In genomic region chr9:110257097-110257955, GRCh38 we compare ENCODE assay signal across 2 cellular contexts.
A peak's percentile ranks its signal among the peaks of the same experiment; 100 is the strongest.
TF ChIP-seq lines count a peak whose summit lies in the region.

No MANE protein-coding gene starts in this region.

TF ChIP-seq in SK-N-SH, 30 proteins besides CTCF, POLR2A, EP300 and RAD21:
- TF ChIP-seq TCF12 (IDR thresholded peaks at IDR 0.05) (no peak), IRF3 (IDR thresholded peaks at IDR 0.05; ENCODE audit: low read depth, low read length) (no peak), MAX (IDR thresholded peaks at IDR 0.05; ENCODE audit: low read depth) (no peak), EZH2phosphoT487 (IDR thresholded peaks at IDR 0.05; ENCODE audit: borderline replicate concordance, low read depth) (no peak), ZBTB33 (IDR thresholded peaks at IDR 0.05; ENCODE audit: borderline replicate concordance, low read depth) (no peak), RFX5 (IDR thresholded peaks at IDR 0.05; ENCODE audit: low read length) (no peak), NFIC (IDR thresholded peaks at IDR 0.05; ENCODE audit: borderline replicate concordance) (no peak), GABPA (IDR thresholded peaks at IDR 0.05; ENCODE audit: low read depth) (no peak), YY1 (IDR thresholded peaks at IDR 0.05; ENCODE audit: low read depth) (no peak), MXI1 (IDR thresholded peaks at IDR 0.05; ENCODE audit: low read depth, low read length) (no peak), JUND (IDR thresholded peaks at IDR 0.05) (no peak), ELF1 (IDR thresholded peaks at IDR 0.05) (no peak)
TF ChIP-seq in SK-N-SH: peak in this region for 0.

TF ChIP-seq in H1, 55 proteins besides CTCF, POLR2A, EP300 and RAD21:
- TF ChIP-seq FOSL1 (IDR thresholded peaks at IDR 0.05; ENCODE audit: insufficient read depth, low read depth, low read length) (no peak), KDM1A (IDR thresholded peaks at IDR 0.05; ENCODE audit: borderline replicate concordance, low read length) (peak; percentile 83; the same call in 1 of the 2 replicates), SAP30 (IDR thresholded peaks at IDR 0.05; ENCODE audit: insufficient read depth, insufficient replicate concordance, low read length) (peak; percentile 88), ZNF274 (IDR thresholded peaks at IDR 0.05; ENCODE audit: borderline replicate concordance, extremely low read depth, low read length) (no peak), RBBP5 (IDR thresholded peaks at IDR 0.05; ENCODE audit: borderline replicate concordance, low read depth, low read length) (no peak)
